8 cellular contexts compared by ENCODE assay signal in genomic region chr11:3849297-3849874, GRCh38. TPM values are rescaled to one million over a fixed set of nuclear protein-coding genes. Genes with fewer than 3 reads are reported as not detected.
DNase-seq lines count a peak whose midpoint lies in the region; ATAC-seq, FAIRE-seq and TF ChIP-seq lines count a peak whose summit lies in the region.

No MANE protein-coding gene starts in this region.

- no peak overlapping the region for H3K27ac ChIP-seq in CD4-positive, CD25-positive, alpha-beta regulatory T cell (ENCODE audit: insufficient read depth, low read length, poor library complexity, severe bottlenecking)
- H3K27ac ChIP-seq in heart left ventricle: no peak overlapping the region
- H3K27ac ChIP-seq in small intestine (ENCODE audit: low read depth in 1 of 2, low read length in 1 of 2): no peak overlapping the region

- no peaks in the 10 kb centered on the region for H3K9me3 Mint-ChIP-seq in CD4-positive, CD25-positive, alpha-beta regulatory T cell

- peak overlapping the region in 2 of 4 donors; percentile 53 to 70 for H3K4me3 Mint-ChIP-seq in CD4-positive, CD25-positive, alpha-beta regulatory T cell

- H3K4me3 ChIP-seq in CD4-positive, CD25-positive, alpha-beta regulatory T cell (ENCODE audit: low read depth, low read length): no peak overlapping the region
- H3K4me3 ChIP-seq in heart left ventricle (no peak overlapping the region), small intestine (ENCODE audit: low read depth in 1 of 2, low read length in 2 of 2) (no peak overlapping the region)

- FAIRE-seq in GM19239 (lab: Jason Lieb, UNC): peak; percentile 96
- no peak for FAIRE-seq in small intestine (lab: Jason Lieb, UNC)

- peaks cover 27% of the 10 kb centered on the region for H3K4me1 ChIP-seq in CD4-positive, CD25-positive, alpha-beta regulatory T cell (ENCODE audit: control insufficient read depth, insufficient read depth, low read length, poor library complexity, severe bottlenecking)
- peaks cover 0 to 17% (median under 1%) of the 10 kb centered on the region in 12 donors for H3K4me1 ChIP-seq in heart left ventricle
- H3K4me1 ChIP-seq in small intestine (ENCODE audit: control insufficient read depth in 2 of 2, insufficient read depth in 1 of 2, low read depth in 1 of 2, low read length in 1 of 2): no peaks in the 10 kb centered on the region

- H3K27me3 Mint-ChIP-seq in CD4-positive, CD25-positive, alpha-beta regulatory T cell: no peaks in the 10 kb centered on the region

- H3K36me3 Mint-ChIP-seq in CD4-positive, CD25-positive, alpha-beta regulatory T cell: no peaks in the 10 kb centered on the region

- H3K4me1 Mint-ChIP-seq in CD4-positive, CD25-positive, alpha-beta regulatory T cell: peaks cover 14 to 45% (median 27%) of the 10 kb centered on the region in 4 donors

- no peak overlapping the region for H3K27ac Mint-ChIP-seq in CD4-positive, CD25-positive, alpha-beta regulatory T cell

- no peaks in the 10 kb centered on the region for H3K9me3 ChIP-seq in CD4-positive, CD25-positive, alpha-beta regulatory T cell (ENCODE audit: control insufficient read depth in 2 of 2, low read length in 2 of 2)
- H3K9me3 ChIP-seq in heart left ventricle (no peaks in the 10 kb centered on the region), small intestine (ENCODE audit: control insufficient read depth, low read depth) (no peaks in the 10 kb centered on the region)

- intact Hi-C loops in heart left ventricle (cut with DNase I): loop anchor here in 6 of 10 donors (1.0 to 10.0 kb wide), 2 partner anchors 223 to 395 kb away; no protein-coding TSS in a partner anchor

- peak; percentile 62 to 72 for ATAC-seq in CD4-positive, CD25-positive, alpha-beta regulatory T cell (ENCODE audit: low read depth in 2 of 2)
- peak in 3 of 4 donors; percentile 62 to 72 (median 70) for ATAC-seq in heart left ventricle
- ATAC-seq in HG02610 (IDR thresholded peaks at IDR 0.05; ENCODE audit: unreplicated experiment): no peak

- no peaks in the 10 kb centered on the region for H3K36me3 ChIP-seq in CD4-positive, CD25-positive, alpha-beta regulatory T cell (ENCODE audit: control insufficient read depth, insufficient read depth, low read length)
- H3K36me3 ChIP-seq in heart left ventricle: no peaks in the 10 kb centered on the region
- no peaks in the 10 kb centered on the region for H3K36me3 ChIP-seq in small intestine (ENCODE audit: control insufficient read depth in 2 of 2, insufficient read depth in 2 of 2, low read length in 2 of 2)

- 62 to 69% (median 66%) methylated on average over 10 of the region's 10 CpGs for WGBS in heart left ventricle, 4 donors
- WGBS in small intestine, 3 donors: 64 to 69% (median 68%) methylated on average over 10 of the region's 10 CpGs

- DNase-seq in CD4-positive, CD25-positive, alpha-beta regulatory T cell: peak; percentile 30 to 70 (median 67)
- no peak for DNase-seq in GM19239 (ENCODE audit: insufficient read length, low spot score)
- peak; percentile 21 for DNase-seq in NCI-H526 treated with DMSO at 0.1 percent for 48 hours (lab: John Stamatoyannopoulos, UW)
- peak; percentile 39 for DNase-seq in activated gamma-delta T cell treated with anti-CD3 and anti-CD28 coated beads, Interleukin-2, amount 50 U/mL, for 16 hours (ENCODE audit: low read depth)
- DNase-seq in heart left ventricle: no peak
- DNase-seq in small intestine: peak; percentile 49
- no peak for DNase-seq in cortex of kidney (lab: John Stamatoyannopoulos, UW)

- H3K27me3 ChIP-seq in CD4-positive, CD25-positive, alpha-beta regulatory T cell (ENCODE audit: control insufficient read depth, insufficient read depth, low read length): no peaks in the 10 kb centered on the region
- H3K27me3 ChIP-seq in heart left ventricle (no peaks in the 10 kb centered on the region), small intestine (ENCODE audit: control insufficient read depth in 2 of 2, insufficient read depth in 2 of 2, low read length in 2 of 2) (no peaks in the 10 kb centered on the region)

- TF ChIP-seq CTCF in heart left ventricle (IDR thresholded peaks at IDR 0.05): peak; percentile 40 to 79 (median 71)

- no peak for TF ChIP-seq POLR2A in heart left ventricle (IDR thresholded peaks at IDR 0.05)

RNA-seq across cellular contexts. Expression of gene STIM1, which starts 6.1 kb away (rescaled TPM):
- 134 TPM for total RNA-seq in CD4-positive, CD25-positive, alpha-beta regulatory T cell
- 10 to 100 TPM; 25.7 to 30.6 (median 29.7) TPM for polyA plus RNA-seq in CD4-positive, CD25-positive, alpha-beta regulatory T cell
- 10 to 100 TPM; 24.4 to 42.9 (median 28.9) TPM for total RNA-seq in heart left ventricle
- polyA plus RNA-seq in heart left ventricle (10 to 100 TPM; 13.2 to 36.2 TPM), small intestine (10 to 100 TPM in 1 of 3 donors, 1 to 10 TPM in 2; 5.6 to 27.9 (median 7.3) TPM)

RNA-seq across cellular contexts. Expression of gene RHOG, which starts 8.6 kb away (rescaled TPM):
- 173 TPM for total RNA-seq in CD4-positive, CD25-positive, alpha-beta regulatory T cell
- polyA plus RNA-seq in CD4-positive, CD25-positive, alpha-beta regulatory T cell: 100 to 1,000 TPM; 222 to 276 (median 240) TPM
- 10 to 100 TPM; 17.9 to 69.1 (median 30.1) TPM for total RNA-seq in heart left ventricle
- polyA plus RNA-seq in heart left ventricle (10 to 100 TPM; 23.0 to 50.4 TPM), small intestine (100 to 1,000 TPM in 1 of 3 donors, 10 to 100 TPM in 2; 62.1 to 114 (median 86.6) TPM)

RNA-seq across cellular contexts. Expression of gene PGAP2, which starts 41.0 kb away (rescaled TPM):
- 11.6 TPM for total RNA-seq in CD4-positive, CD25-positive, alpha-beta regulatory T cell
- polyA plus RNA-seq in CD4-positive, CD25-positive, alpha-beta regulatory T cell: 10 to 100 TPM; 11.4 to 16.7 (median 14.0) TPM
- 10 to 100 TPM; 17.6 to 31.7 (median 23.3) TPM for total RNA-seq in heart left ventricle
- polyA plus RNA-seq in heart left ventricle (10 to 100 TPM; 12.9 to 17.3 TPM), small intestine (10 to 100 TPM; 18.9 to 26.2 (median 22.1) TPM)

RNA-seq across cellular contexts. Expression of gene NUP98, which starts 52.0 kb away (rescaled TPM):
- 131 TPM for total RNA-seq in CD4-positive, CD25-positive, alpha-beta regulatory T cell
- polyA plus RNA-seq in CD4-positive, CD25-positive, alpha-beta regulatory T cell: 10 to 100 TPM; 28.0 to 48.7 (median 44.6) TPM
- total RNA-seq in heart left ventricle: 10 to 100 TPM; 36.0 to 77.9 (median 46.2) TPM
- polyA plus RNA-seq in heart left ventricle (10 to 100 TPM; 13.2 to 25.4 TPM), small intestine (10 to 100 TPM; 14.1 to 30.0 (median 18.8) TPM)

Comparison
In these comparisons a context has a peak if more than half of its experiments do, and no peak if none do; other contexts are left out.
1. DNase-seq: peak in CD4-positive, CD25-positive, alpha-beta regulatory T cell (3 of 3), NCI-H526 treated with DMSO at 0.1 percent for 48 hours (single experiment), activated gamma-delta T cell treated with anti-CD3 and anti-CD28 coated beads, Interleukin-2, amount 50 U/mL, for 16 hours (single experiment) and small intestine (single experiment); none in GM19239 (single experiment), heart left ventricle (0 of 5) and cortex of kidney (single experiment).